ENCODE assay signal across 8 cellular contexts in the genomic region with DNA sequence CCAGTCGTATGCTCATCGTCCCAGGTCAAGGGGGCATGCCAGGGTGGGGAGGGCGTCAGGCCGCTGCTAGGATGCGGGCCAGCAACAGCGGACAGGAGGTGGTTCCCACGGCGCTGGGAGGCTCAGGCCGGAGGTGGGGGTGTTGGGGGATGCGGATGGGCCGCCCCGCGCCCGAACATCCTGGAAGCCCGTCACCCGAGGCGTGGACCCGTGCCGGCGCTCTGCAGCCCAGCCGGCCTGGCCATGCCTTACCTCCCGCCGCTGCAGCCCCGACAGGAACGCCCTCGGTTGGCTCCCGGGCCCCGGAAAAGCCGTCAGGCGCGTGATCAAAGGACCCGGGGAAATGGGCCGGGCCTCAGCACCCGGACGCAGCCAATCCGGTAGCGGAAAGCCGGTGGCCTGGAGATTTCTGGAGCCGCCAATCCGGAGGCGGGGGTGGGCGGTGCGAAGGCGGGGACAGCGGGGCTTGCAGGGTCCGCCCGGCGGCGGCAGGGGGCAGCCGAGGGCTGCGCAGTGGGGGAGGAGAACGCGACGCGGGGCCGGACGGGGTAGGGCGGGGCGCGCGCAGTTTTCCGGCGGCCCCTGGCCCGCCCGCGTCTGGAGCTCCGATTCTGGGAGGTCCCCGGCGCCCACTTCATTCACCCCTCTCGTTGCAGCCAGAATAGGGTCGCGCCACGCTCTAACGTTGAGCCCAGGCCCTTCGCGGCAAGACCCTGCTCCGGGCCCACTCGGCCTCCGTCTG. TPM values are rescaled to one million over a fixed set of nuclear protein-coding genes. Genes with fewer than 3 reads are reported as not detected.
A peak's percentile ranks its signal among the peaks of the same experiment; 100 is the strongest.
DNase-seq lines count a peak whose midpoint lies in the region; ATAC-seq and TF ChIP-seq lines count a peak whose summit lies in the region.

A gene (minus strand): TSS at position 280 of the 742 bp plus-strand sequence. CDS start 1,215 bp downstream, outside the sequence.

- peak; percentile 80 for ATAC-seq in HG03432 (IDR thresholded peaks at IDR 0.05; ENCODE audit: unreplicated experiment)

- peak; percentile 76 for TF ChIP-seq POLR2A in GM19099 (IDR thresholded peaks at IDR 0.05; ENCODE audit: extremely low read depth, insufficient read length, low read depth)

- DNase-seq in AML-193 (lab: John Stamatoyannopoulos, UW) (peak; percentile 95 to 96), NCI-H510A (lab: John Stamatoyannopoulos, UW) (peak; percentile 98), cerebellum (ENCODE audit: low spot score) (peak; percentile 99), kidney glomerular epithelial cell (lab: John Stamatoyannopoulos, UW) (peak; percentile 79)
- DNase-seq in activated CD4-positive, alpha-beta T cell treated with anti-CD3 and anti-CD28 coated beads for 1 hour = peak; percentile 97
- peak; percentile 94 to 95 for DNase-seq in stimulated activated CD4-positive, alpha-beta T cell treated with anti-CD3 and anti-CD28 coated beads, Interleukin-15, amount 100 ng/mL, for 48 hours (ENCODE audit: low read depth in 2 of 2)

RNA-seq across cellular contexts. Expression of the gene that starts here (rescaled TPM):
- 15.9 TPM for total RNA-seq in cerebellum

Comparison
In these comparisons a context has a peak if more than half of its experiments do, and no peak if none do; other contexts are left out.
1. Peak in every context shown above with its lines: DNase-seq and ATAC-seq.